ENCODE assay signal across 16 cellular contexts in genomic region chr6:167115054-167115453, GRCh38. TPM values are rescaled to one million over a fixed set of nuclear protein-coding genes. Genes with fewer than 3 reads are reported as not detected.
DNase-seq lines count a peak whose midpoint lies in the region; ATAC-seq and TF ChIP-seq lines count a peak whose summit lies in the region.
"Had no signal": no experiment of that assay in that cellular context is flagged by ENCODE, and none has a peak within 500 bp of the region (broad histone marks: within the 10 kb centered on the region; RNA-seq: fewer than 3 reads in every experiment).

No MANE protein-coding gene starts in this region.

- DNase-seq in NCI-H526 (lab: John Stamatoyannopoulos, UW) (peak; percentile 5 to 28), NCI-H526 treated with DMSO at 0.1 percent for 48 hours (lab: John Stamatoyannopoulos, UW) (no peak), GM10266 (ENCODE audit: extremely low spot score) (no peak), iPS-NIHi7 (ENCODE audit: extremely low spot score) (peak; percentile 45), transverse colon (no peak), AG08396 (ENCODE audit: low spot score) (no peak)
- DNase-seq: activated naive CD4-positive, alpha-beta T cell treated with anti-CD3 and anti-CD28 coated beads, Interleukin-2, amount 50 U/mL, for 16 hours; GOT3; NCI-H1105; NCI-H226 had no signal

- peak overlapping the region; percentile 97 for H3K4me2 ChIP-seq in OCI-LY3 (ENCODE audit: low read length)

- H3K36me3 ChIP-seq in OCI-LY3 (replicated peaks; ENCODE audit: low read depth, low read length) (peaks cover 2% of the 10 kb centered on the region), transverse colon (no peaks in the 10 kb centered on the region)
- H3K36me3 ChIP-seq: SJSA1 had no signal

- in situ Hi-C loops in transverse colon (cut with MboI; ENCODE audit: low pct_ligation_motif_present in 1 of 4, low pct_unique_long_range_greater_than_20kb in 1 of 4, low sequenced_read_pairs in 3 of 4): no loop called here

- TF ChIP-seq CTCF in GM10266 (IDR thresholded peaks at IDR 0.05; ENCODE audit: control insufficient read depth, insufficient read depth, low read depth, missing control alignments) (peak; percentile 47), OCI-LY3 (IDR thresholded peaks at IDR 0.05; ENCODE audit: low read depth, low read length) (peak; percentile 52), transverse colon (IDR thresholded peaks at IDR 0.05) (no peak)

- WGBS in transverse colon (ENCODE audit: low coverage in 1 of 2), 2 donors: 65 to 79% methylated on average over 5 to 10 of the region's 10 CpGs

- TF ChIP-seq POLR2A in transverse colon (IDR thresholded peaks at IDR 0.05): no peak

- no peak for ATAC-seq in HG03045 (IDR thresholded peaks at IDR 0.05; ENCODE audit: unreplicated experiment)
- ATAC-seq: left lobe of liver had no signal

- H3K4me3 ChIP-seq in OCI-LY3 (ENCODE audit: low read length): peak overlapping the region; percentile 46; the same call in 1 of the 2 replicates
- no peak overlapping the region for H3K4me3 ChIP-seq in transverse colon
- H3K4me3 ChIP-seq: SJSA1 had no signal

- H4K20me1 ChIP-seq in OCI-LY3 (ENCODE audit: insufficient read depth, low read length): no peaks in the 10 kb centered on the region

- TF ChIP-seq EP300 in transverse colon (IDR thresholded peaks at IDR 0.05; ENCODE audit: low read depth): no peak

- H3K9me3 ChIP-seq in OCI-LY3 (ENCODE audit: insufficient read depth, low read length) (peaks cover 3% of the 10 kb centered on the region; the same call in 1 of the 2 replicates), transverse colon (no peaks in the 10 kb centered on the region)
- H3K9me3 ChIP-seq: SJSA1 had no signal

- intact Hi-C loops in transverse colon (cut with DNase I; ENCODE audit: low total_unique reads): no loop called here

- H3K4me1 ChIP-seq in OCI-LY3 (ENCODE audit: low read length) (peaks cover 67% of the 10 kb centered on the region), transverse colon (peaks cover 0 to 12% (median 7%) of the 10 kb centered on the region in 4 donors)
- H3K4me1 ChIP-seq: SJSA1 had no signal

- peak overlapping the region; percentile 19; the same call in 1 of the 2 replicates for H3K27ac ChIP-seq in OCI-LY3 (ENCODE audit: low read length)
- H3K27ac ChIP-seq in transverse colon: peak overlapping the region in 2 of 4 donors; percentile 46 to 65
- H3K27ac ChIP-seq: 22Rv1, SJSA1 had no signal

- no peaks in the 10 kb centered on the region for H3K79me2 ChIP-seq in OCI-LY3 (ENCODE audit: low read length)

- H3K27me3 ChIP-seq in OCI-LY3 (ENCODE audit: low read depth, low read length) (peaks cover 55% of the 10 kb centered on the region), transverse colon (peaks cover 5% of the 10 kb centered on the region)

- H2AFZ ChIP-seq in OCI-LY3 (ENCODE audit: low read depth, low read length): no peak overlapping the region

- H3K9ac ChIP-seq in OCI-LY3 (ENCODE audit: low read length): no peak overlapping the region

RNA-seq across cellular contexts. Expression of gene CCR6, which starts 7.8 kb away (rescaled TPM):
- total RNA-seq in transverse colon: 1 to 10 TPM in 1 of 4 donors, not detected in 3; 1.3 TPM
- total RNA-seq: left lobe of liver, SJSA1 had no signal

RNA-seq across cellular contexts. Expression of gene GPR31, which starts 42.7 kb away (rescaled TPM):
- total RNA-seq in transverse colon: not detected
- total RNA-seq: left lobe of liver, SJSA1, subcutaneous adipose tissue had no signal

Comparison
In these comparisons a context has a peak if more than half of its experiments do, and no peak if none do; other contexts are left out.
1. DNase-seq: peak in NCI-H526 (2 of 2) and iPS-NIHi7 (single experiment); none in NCI-H526 treated with DMSO at 0.1 percent for 48 hours (single experiment), GM10266 (single experiment), transverse colon (single experiment) and AG08396 (single experiment).
2. CTCF ChIP-seq: peak in GM10266 (single experiment) and OCI-LY3 (single experiment); none in transverse colon (0 of 5).